37 cellular contexts compared by ENCODE assay signal in the genomic region with DNA sequence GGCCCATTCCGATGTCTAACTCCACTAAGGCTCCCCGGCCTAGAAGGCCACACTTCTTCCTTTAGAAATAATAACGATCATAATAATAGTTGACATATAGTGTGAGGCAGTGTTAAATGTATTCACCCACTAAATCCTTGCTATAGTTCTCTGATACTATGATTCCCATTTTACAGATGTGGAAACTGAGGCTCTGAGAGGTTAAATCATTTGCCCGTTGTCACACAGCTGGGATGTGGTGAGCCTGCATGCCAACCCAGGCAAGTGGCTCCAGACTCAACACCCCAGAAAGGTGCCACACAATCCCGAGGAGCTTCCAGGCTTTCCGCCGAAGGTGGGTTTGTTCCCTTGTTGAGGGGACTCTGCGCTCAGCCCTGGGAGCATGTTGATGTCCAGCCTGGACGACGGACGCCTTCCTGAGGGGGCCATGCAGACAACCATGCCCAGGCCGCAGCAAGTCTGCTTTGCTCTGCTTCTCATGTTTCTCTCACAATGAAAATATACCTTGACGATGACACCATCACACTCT.
"Had no signal": no experiment of that assay in that cellular context is flagged by ENCODE, and none has a peak within 500 bp of the region (broad histone marks: within the 10 kb centered on the region; RNA-seq: fewer than 3 reads in every experiment).

No MANE protein-coding gene starts in this region.

- H3K27me3 Mint-ChIP-seq: activated CD8-positive, alpha-beta memory T cell treated with anti-CD3 and anti-CD28 coated beads, Interleukin-2, amount 10 ng/mL, durations not matched to agents 7 days and 5 days; activated naive CD4-positive, alpha-beta T cell treated with anti-CD3 and anti-CD28 coated beads, Interleukin-2, amount 50 U/mL, for 24 hours; activated naive CD8-positive, alpha-beta T cell treated with anti-CD3 and anti-CD28 coated beads, Interleukin-2, amount 10 ng/mL, durations not matched to agents 7 days and 5 days had no signal

- DNase-seq: activated B cell treated with CpG ODN at 0.5 μM for 24 hours; activated CD4-positive, alpha-beta memory T cell treated with anti-CD3 and anti-CD28 coated beads, Interleukin-2, amount 10 ng/mL, durations not matched to agents 7 days and 5 days; activated CD4-positive, alpha-beta T cell treated with anti-CD3 and anti-CD28 coated beads for 4 hours; activated CD4-positive, CD25-positive, alpha-beta regulatory T cell treated with anti-CD3 and anti-CD28 coated beads, Interleukin-2, amount 50 U/mL, for 72 hours; activated CD8-positive, alpha-beta memory T cell treated with anti-CD3 and anti-CD28 coated beads for 24 hours; activated CD8-positive, alpha-beta memory T cell treated with anti-CD3 and anti-CD28 coated beads, Interleukin-2, amount 10 ng/mL, durations not matched to agents 7 days and 5 days; activated CD8-positive, alpha-beta memory T cell treated with anti-CD3 and anti-CD28 coated beads, Interleukin-2, amount 50 U/mL, for 48 hours; activated effector memory CD4-positive, alpha-beta T cell treated with anti-CD3 and anti-CD28 coated beads, Interleukin-2, amount 50 U/mL, for 16 hours; activated naive CD4-positive, alpha-beta T cell; activated naive CD8-positive, alpha-beta T cell treated with anti-CD3 and anti-CD28 coated beads, Interleukin-2, amount 10 ng/mL, durations not matched to agents 7 days and 5 days; activated T-cell treated with anti-CD3 and anti-CD28 coated beads, Interleukin-2, amount 50 U/mL, for 48 hours; amygdala; NCI-H1092 treated with DMSO at 0.1 percent for 48 hours; NCI-H1417; NCI-H146; NCI-H187; NCI-H2029 treated with DMSO at 0.1 percent for 48 hours; NCI-H2107; NCI-H2171; NCI-H510A; NCI-H526; NCI-H748 treated with DMSO at 0.1 percent for 48 hours; NK-92 treated with Interleukin-12 subunit alpha and Interleukin-12 subunit beta, amount 100 ng/mL, for 24 hours; PC-9; SIG-M5; T-cell; T-helper 17 cell; T-helper 9 cell had no signal

- H3K36me3 ChIP-seq: ascending aorta, cardiac muscle cell had no signal

- H3K4me3 ChIP-seq: ascending aorta, cardiac muscle cell, PC-9 had no signal

- H3K36me3 Mint-ChIP-seq: activated CD8-positive, alpha-beta memory T cell treated with anti-CD3 and anti-CD28 coated beads, Interleukin-2, amount 10 ng/mL, durations not matched to agents 7 days and 5 days; activated naive CD4-positive, alpha-beta T cell treated with anti-CD3 and anti-CD28 coated beads, Interleukin-2, amount 50 U/mL, for 24 hours; activated naive CD8-positive, alpha-beta T cell treated with anti-CD3 and anti-CD28 coated beads, Interleukin-2, amount 10 ng/mL, durations not matched to agents 7 days and 5 days; T-cell had no signal

- H3K27ac ChIP-seq: ascending aorta, cardiac muscle cell, KMS-11, PC-9, RWPE1, VCaP had no signal

- H3K9me3 ChIP-seq: ascending aorta had no signal

- ATAC-seq: activated CD8-positive, alpha-beta memory T cell treated with anti-CD3 and anti-CD28 coated beads, Interleukin-2, amount 10 ng/mL, durations not matched to agents 7 days and 5 days; activated T-helper 17 cell treated with anti-CD3 and anti-CD28 coated beads, Interleukin-2, amount 50 U/mL, for 72 hours; Right ventricle myocardium inferior; SK-N-SH treated with all-trans-retinoic acid at 6 μM for 48 hours; T-cell; T-helper 17 cell had no signal

- H3K27me3 ChIP-seq: ascending aorta, cardiac muscle cell had no signal

- H3K4me1 Mint-ChIP-seq: activated B cell treated with CpG ODN at 0.5 μM for 24 hours; activated CD4-positive, alpha-beta memory T cell treated with anti-CD3 and anti-CD28 coated beads, Interleukin-2, amount 10 ng/mL, durations not matched to agents 7 days and 5 days; activated CD8-positive, alpha-beta memory T cell treated with anti-CD3 and anti-CD28 coated beads, Interleukin-2, amount 10 ng/mL, durations not matched to agents 7 days and 5 days; activated naive CD4-positive, alpha-beta T cell treated with anti-CD3 and anti-CD28 coated beads, Interleukin-2, amount 50 U/mL, for 24 hours; activated naive CD8-positive, alpha-beta T cell treated with anti-CD3 and anti-CD28 coated beads, Interleukin-2, amount 10 ng/mL, durations not matched to agents 7 days and 5 days; activated T-helper 17 cell treated with anti-CD3 and anti-CD28 coated beads, Interleukin-2, amount 50 U/mL, for 72 hours; T-cell had no signal

- H3K4me3 Mint-ChIP-seq: activated B cell treated with CpG ODN at 0.5 μM for 24 hours; activated CD4-positive, alpha-beta memory T cell treated with anti-CD3 and anti-CD28 coated beads, Interleukin-2, amount 10 ng/mL, durations not matched to agents 7 days and 5 days; activated CD8-positive, alpha-beta memory T cell treated with anti-CD3 and anti-CD28 coated beads, Interleukin-2, amount 10 ng/mL, durations not matched to agents 7 days and 5 days; activated naive CD4-positive, alpha-beta T cell treated with anti-CD3 and anti-CD28 coated beads, Interleukin-2, amount 50 U/mL, for 24 hours; activated naive CD8-positive, alpha-beta T cell treated with anti-CD3 and anti-CD28 coated beads, Interleukin-2, amount 10 ng/mL, durations not matched to agents 7 days and 5 days; activated T-helper 17 cell treated with anti-CD3 and anti-CD28 coated beads, Interleukin-2, amount 50 U/mL, for 72 hours; T-cell; T-helper 17 cell had no signal

- H3K27ac Mint-ChIP-seq: activated B cell treated with CpG ODN at 0.5 μM for 24 hours; activated CD4-positive, alpha-beta memory T cell treated with anti-CD3 and anti-CD28 coated beads, Interleukin-2, amount 10 ng/mL, durations not matched to agents 7 days and 5 days; activated CD8-positive, alpha-beta memory T cell treated with anti-CD3 and anti-CD28 coated beads, Interleukin-2, amount 10 ng/mL, durations not matched to agents 7 days and 5 days; activated naive CD4-positive, alpha-beta T cell treated with anti-CD3 and anti-CD28 coated beads, Interleukin-2, amount 50 U/mL, for 24 hours; activated naive CD8-positive, alpha-beta T cell treated with anti-CD3 and anti-CD28 coated beads, Interleukin-2, amount 10 ng/mL, durations not matched to agents 7 days and 5 days; activated T-helper 17 cell treated with anti-CD3 and anti-CD28 coated beads, Interleukin-2, amount 50 U/mL, for 72 hours; T-cell; T-helper 17 cell had no signal

- H3K9me3 Mint-ChIP-seq: activated B cell treated with CpG ODN at 0.5 μM for 24 hours; activated CD4-positive, alpha-beta memory T cell treated with anti-CD3 and anti-CD28 coated beads, Interleukin-2, amount 10 ng/mL, durations not matched to agents 7 days and 5 days; activated naive CD4-positive, alpha-beta T cell treated with anti-CD3 and anti-CD28 coated beads, Interleukin-2, amount 50 U/mL, for 24 hours; activated naive CD8-positive, alpha-beta T cell treated with anti-CD3 and anti-CD28 coated beads, Interleukin-2, amount 10 ng/mL, durations not matched to agents 7 days and 5 days; activated T-helper 17 cell treated with anti-CD3 and anti-CD28 coated beads, Interleukin-2, amount 50 U/mL, for 72 hours; T-cell had no signal
